10 cellular contexts compared by ENCODE assay signal in the genomic region with DNA sequence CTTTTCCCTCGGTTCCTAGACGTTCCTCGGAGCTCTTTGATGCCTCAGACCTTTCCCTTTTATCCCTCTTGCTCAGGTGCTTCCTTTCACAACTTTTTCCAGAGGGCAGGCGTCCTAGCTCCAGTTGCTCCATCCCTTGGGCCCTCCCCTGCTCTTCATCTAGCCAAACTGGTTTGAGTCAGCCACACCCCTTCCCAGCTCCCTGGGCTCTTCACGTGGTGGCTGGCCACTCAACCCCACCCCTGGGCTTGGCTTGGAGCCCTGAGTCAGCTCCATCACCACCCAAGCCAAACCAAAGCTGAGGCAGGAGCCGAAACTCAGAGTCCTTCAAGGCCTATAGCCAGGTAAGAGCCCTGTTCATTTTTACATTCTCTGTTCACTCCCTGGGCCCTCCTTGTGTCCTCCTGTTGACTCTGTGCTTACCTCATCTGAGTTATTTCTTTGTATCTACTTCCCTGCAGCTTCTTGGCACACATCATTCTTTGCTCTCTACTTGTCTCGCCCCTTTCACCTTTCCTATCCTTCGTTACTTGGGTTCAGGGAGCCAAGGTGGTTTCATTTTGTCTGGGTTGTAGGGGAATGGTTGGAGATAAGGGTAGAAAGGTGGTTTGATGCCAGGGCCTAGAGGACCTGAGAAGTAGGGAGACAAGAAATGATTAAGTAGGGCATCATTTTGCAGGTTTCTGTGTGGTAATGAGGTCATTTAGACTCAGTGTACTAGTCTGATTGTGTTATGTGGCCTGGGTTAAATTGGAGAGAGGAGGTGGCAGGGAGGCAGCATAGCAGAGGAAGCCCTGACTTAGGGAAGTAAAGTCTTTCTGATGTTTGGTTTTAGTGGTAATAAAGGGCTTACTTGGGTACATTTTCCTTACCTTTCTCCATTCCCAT. TPM values are rescaled to one million over a fixed set of nuclear protein-coding genes. Genes with fewer than 3 reads are reported as not detected.
A peak's percentile ranks its signal among the peaks of the same experiment; 100 is the strongest.
DNase-seq lines count a peak whose midpoint lies in the region; ATAC-seq and TF ChIP-seq lines count a peak whose summit lies in the region.
"Had no signal": no experiment of that assay in that cellular context is flagged by ENCODE, and none has a peak within 500 bp of the region (broad histone marks: within the 10 kb centered on the region; RNA-seq: fewer than 3 reads in every experiment).

No MANE protein-coding gene starts in this region.

- H3K27ac ChIP-seq in colonic mucosa (peak overlapping the region; percentile 80), Karpas-422 (ENCODE audit: low read length) (no peak overlapping the region)
- H3K27ac ChIP-seq: KMS-11, neutrophil had no signal

- H3K4me1 ChIP-seq in colonic mucosa (peaks cover 8% of the 10 kb centered on the region), Karpas-422 (ENCODE audit: low read length) (no peaks in the 10 kb centered on the region)

- H3K27me3 ChIP-seq in colonic mucosa = no peaks in the 10 kb centered on the region
- no peaks in the 10 kb centered on the region for H3K27me3 ChIP-seq in Karpas-422 (ENCODE audit: low read length)
- H3K27me3 ChIP-seq: neutrophil had no signal

- H3K9me3 ChIP-seq in colonic mucosa = no peaks in the 10 kb centered on the region
- no peaks in the 10 kb centered on the region for H3K9me3 ChIP-seq in Karpas-422 (ENCODE audit: low read length)
- H3K9me3 ChIP-seq: neutrophil had no signal

- H4K20me1 ChIP-seq in Karpas-422 (ENCODE audit: insufficient read depth, low read depth, low read length) = 0 out of 2 replicates have a peak, but pooled peaks cover 4% of the 10 kb centered on the region

- no peaks in the 10 kb centered on the region for H3K79me2 ChIP-seq in Karpas-422 (ENCODE audit: low read length)

- TF ChIP-seq CTCF in colonic mucosa (IDR thresholded peaks at IDR 0.05) (no peak), lower leg skin (IDR thresholded peaks at IDR 0.05) (no peak)

- H3K9me2 ChIP-seq in Karpas-422 (replicated peaks; ENCODE audit: insufficient read depth, low read length) = no peaks in the 10 kb centered on the region

- TF ChIP-seq POLR2A in lower leg skin (IDR thresholded peaks at IDR 0.05) = no peak

- H3K4me3 ChIP-seq in colonic mucosa = peak overlapping the region; percentile 6
- no peak overlapping the region for H3K4me3 ChIP-seq in lower leg skin (ENCODE audit: low read depth, poor library complexity, severe bottlenecking)
- no peak overlapping the region for H3K4me3 ChIP-seq in Karpas-422 (ENCODE audit: low read length)

- peak overlapping the region in 1 of 2 donors; percentile 72 for H3K9ac ChIP-seq in colonic mucosa (ENCODE audit: low read depth in 2 of 2, low read length in 2 of 2)
- no peak overlapping the region for H3K9ac ChIP-seq in Karpas-422 (ENCODE audit: low read length)
- H3K9ac ChIP-seq: KMS-11 had no signal

- no peak for ATAC-seq in HG02970 (IDR thresholded peaks at IDR 0.05; ENCODE audit: low FRiP score, unreplicated experiment)

- DNase-seq in DMS53 treated with DMSO at 0.1 percent for 48 hours (lab: John Stamatoyannopoulos, UW; ENCODE audit: unreplicated experiment) (peak; percentile 77), NCI-H226 (peak; percentile 96), colonic mucosa (peak; percentile 97), lower leg skin (ENCODE audit: low spot score in 2 of 2) (peak; percentile 96 to 97), ureter (ENCODE audit: low spot score) (peak; percentile 94), Karpas-422 (no peak), SHP77 treated with DMSO at 0.1 percent for 48 hours (lab: John Stamatoyannopoulos, UW) (no peak)

- 21 to 24% methylated on average over 8 of the region's 8 CpGs for WGBS in lower leg skin, 2 donors

- H2AFZ ChIP-seq in Karpas-422 (ENCODE audit: low read length) = no peak overlapping the region

- intact Hi-C loops in colonic mucosa (cut with DNase I) = no loop called here
- intact Hi-C loops in lower leg skin (cut with DNase I; ENCODE audit: low total_unique reads) = no loop called here

- H3K4me2 ChIP-seq in Karpas-422 (ENCODE audit: low read depth, low read length, poor library complexity, severe bottlenecking) = no peak overlapping the region
- H3K4me2 ChIP-seq: KMS-11 had no signal

- H3K36me3 ChIP-seq in colonic mucosa = peaks cover 27% of the 10 kb centered on the region
- H3K36me3 ChIP-seq in Karpas-422 (ENCODE audit: insufficient read depth, low read length) = peaks cover 23% of the 10 kb centered on the region

RNA-seq across cellular contexts. Expression of a gene that starts 7.6 kb away (rescaled TPM):
- 10 to 100 TPM; 33.6 to 47.8 TPM for total RNA-seq in colonic mucosa
- 10 to 100 TPM; 20.6 to 39.5 (median 31.5) TPM for total RNA-seq in lower leg skin
- total RNA-seq in ureter = 35.9 TPM
- total RNA-seq in Karpas-422 (2014; rRNA removed; shearing (Covaris generic); ENCODE audit: low replicate concordance) = 32.3 and 35.5 TPM in 2 replicates

RNA-seq across cellular contexts. Expression of a gene that starts 21.3 kb away (rescaled TPM):
- total RNA-seq in colonic mucosa = 10 to 100 TPM in 1 of 2 donors, 1 to 10 TPM in 1; 8.6 to 12.7 TPM
- 1 to 10 TPM; 1.2 to 4.1 (median 2.6) TPM for total RNA-seq in lower leg skin
- 8.7 TPM for total RNA-seq in ureter
- total RNA-seq in Karpas-422 (2014; rRNA removed; shearing (Covaris generic); ENCODE audit: low replicate concordance) = 8.9 and 15.0 TPM in 2 replicates

RNA-seq across cellular contexts. Expression of a gene that starts 21.5 kb away (rescaled TPM):
- total RNA-seq in colonic mucosa (100 to 1,000 TPM in 1 of 2 donors, 10 to 100 TPM in 1; 94.6 to 117 TPM), lower leg skin (100 to 1,000 TPM in 1 of 4 donors, 10 to 100 TPM in 3; 82.2 to 112 (median 92.9) TPM), ureter (133 TPM)
- total RNA-seq in Karpas-422 (2014; rRNA removed; shearing (Covaris generic); ENCODE audit: low replicate concordance) = 57.9 and 66.4 TPM in 2 replicates

RNA-seq across cellular contexts. Expression of a gene that starts 41.6 kb away (rescaled TPM):
- total RNA-seq in colonic mucosa (10 to 100 TPM; 44.0 to 79.3 TPM), lower leg skin (10 to 100 TPM; 21.7 to 44.0 (median 33.7) TPM), ureter (82.3 TPM)
- total RNA-seq in Karpas-422 (2014; rRNA removed; shearing (Covaris generic); ENCODE audit: low replicate concordance) = 13.2 and 21.2 TPM in 2 replicates

RNA-seq across cellular contexts. Expression of a gene that starts 46.4 kb away (rescaled TPM):
- 10 to 100 TPM; 11.8 to 15.2 TPM for total RNA-seq in colonic mucosa
- 10 to 100 TPM; 10.9 to 18.1 (median 16.0) TPM for total RNA-seq in lower leg skin
- total RNA-seq in ureter = 21.6 TPM
- 4.8 and 6.3 TPM in 2 replicates for total RNA-seq in Karpas-422 (2014; rRNA removed; shearing (Covaris generic); ENCODE audit: low replicate concordance)

Comparison
In these comparisons a context has a peak if more than half of its experiments do, and no peak if none do; other contexts are left out.
1. DNase-seq: peak in DMS53 treated with DMSO at 0.1 percent for 48 hours (single experiment), NCI-H226 (single experiment), colonic mucosa (single experiment), lower leg skin (2 of 2) and ureter (single experiment); none in Karpas-422 (single experiment) and SHP77 treated with DMSO at 0.1 percent for 48 hours (single experiment).